22 cellular contexts compared by ENCODE assay signal in genomic region chr11:69654001-69654659, GRCh38. TPM values are rescaled to one million over a fixed set of nuclear protein-coding genes. Genes with fewer than 3 reads are reported as not detected.
DNase-seq lines count a peak whose midpoint lies in the region; ATAC-seq, FAIRE-seq and TF ChIP-seq lines count a peak whose summit lies in the region.
"Had no signal": no experiment of that assay in that cellular context is flagged by ENCODE, and none has a peak within 500 bp of the region (broad histone marks: within the 10 kb centered on the region; RNA-seq: fewer than 3 reads in every experiment).

No MANE protein-coding gene starts in this region.

- H3K36me3 ChIP-seq in hepatocyte (replicated peaks; ENCODE audit: insufficient read depth, low read depth) = no peaks in the 10 kb centered on the region
- no peaks in the 10 kb centered on the region for H3K36me3 ChIP-seq in testis (ENCODE audit: low read depth, missing control alignments)

- no peak overlapping the region for H3K4me2 ChIP-seq in hepatocyte

- no peak for TF ChIP-seq POLR2A in testis (IDR thresholded peaks at IDR 0.05)
- TF ChIP-seq POLR2A in H54 (IDR thresholded peaks at IDR 0.05; ENCODE audit: low read depth, low read length) = no peak

- H4K20me1 ChIP-seq in hepatocyte (ENCODE audit: insufficient read depth, poor library complexity, severe bottlenecking) = peaks cover 5% of the 10 kb centered on the region

- no peaks in the 10 kb centered on the region for H3K27me3 Mint-ChIP-seq in natural killer cell treated with Interleukin-12 subunit alpha and Interleukin-12 subunit beta and Interleukin-15 and Interleukin-18, amount 100 ng/mL, for 72 hours
- no peaks in the 10 kb centered on the region for H3K27me3 Mint-ChIP-seq in natural killer cell (ENCODE audit: low read depth in 2 of 2)

- H3K4me1 ChIP-seq in hepatocyte (ENCODE audit: insufficient read depth) (peaks cover 16% of the 10 kb centered on the region), testis (no peaks in the 10 kb centered on the region)

- H3K4me3 ChIP-seq in hepatocyte (no peak overlapping the region), testis (no peak overlapping the region)
- H3K4me3 ChIP-seq: adrenal gland, tibial nerve had no signal

- no peak overlapping the region for H3K4me3 Mint-ChIP-seq in natural killer cell treated with Interleukin-12 subunit alpha and Interleukin-12 subunit beta and Interleukin-15 and Interleukin-18, amount 100 ng/mL, for 72 hours
- no peak overlapping the region for H3K4me3 Mint-ChIP-seq in natural killer cell
- H3K4me3 Mint-ChIP-seq: T-helper 1 cell treated with Interleukin-12 subunit alpha and Interleukin-12 subunit beta and Interleukin-4 antibody, amounts not matched to agents 30 μg/mL and 1 μg/mL, for 36 hours had no signal

- no peak for ATAC-seq in natural killer cell treated with Interleukin-12 subunit alpha and Interleukin-12 subunit beta and Interleukin-15 and Interleukin-18, amount 100 ng/mL, for 72 hours
- no peak for ATAC-seq in natural killer cell

- no peaks in the 10 kb centered on the region for H3K9me3 ChIP-seq in hepatocyte (ENCODE audit: low read depth)
- no peaks in the 10 kb centered on the region for H3K9me3 ChIP-seq in testis
- H3K9me3 ChIP-seq: adrenal gland, tibial nerve had no signal

- H3K9me2 ChIP-seq in hepatocyte (replicated peaks; ENCODE audit: insufficient read depth) = no peaks in the 10 kb centered on the region

- no peaks in the 10 kb centered on the region for H3K9me3 Mint-ChIP-seq in natural killer cell treated with Interleukin-12 subunit alpha and Interleukin-12 subunit beta and Interleukin-15 and Interleukin-18, amount 100 ng/mL, for 72 hours
- H3K9me3 Mint-ChIP-seq in natural killer cell = no peaks in the 10 kb centered on the region
- H3K9me3 Mint-ChIP-seq: T-helper 1 cell treated with Interleukin-12 subunit alpha and Interleukin-12 subunit beta and Interleukin-4 antibody, amounts not matched to agents 30 μg/mL and 1 μg/mL, for 36 hours had no signal

- H3K27ac Mint-ChIP-seq in natural killer cell treated with Interleukin-12 subunit alpha and Interleukin-12 subunit beta and Interleukin-15 and Interleukin-18, amount 100 ng/mL, for 72 hours = no peak overlapping the region
- H3K27ac Mint-ChIP-seq in natural killer cell = no peak overlapping the region
- H3K27ac Mint-ChIP-seq: T-helper 1 cell treated with Interleukin-12 subunit alpha and Interleukin-12 subunit beta and Interleukin-4 antibody, amounts not matched to agents 30 μg/mL and 1 μg/mL, for 36 hours had no signal

- no peak for FAIRE-seq in H54 (lab: Jason Lieb, UNC)
- FAIRE-seq: G401.6 had no signal

- WGBS in hepatocyte (ENCODE audit: low lambda C conversion rate, missing lambda C conversion rate) = 91% methylated on average over 37 of the region's 38 CpGs
- 90 to 93% methylated on average over 35 to 38 of the region's 38 CpGs for WGBS in testis, 2 donors

- TF ChIP-seq CTCF in natural killer cell (IDR thresholded peaks at IDR 0.05) (no peak), hepatocyte (IDR thresholded peaks at IDR 0.05; ENCODE audit: poor library complexity) (no peak), testis (IDR thresholded peaks at IDR 0.05) (no peak)

- H3K27me3 ChIP-seq in hepatocyte (no peaks in the 10 kb centered on the region), testis (no peaks in the 10 kb centered on the region)
- H3K27me3 ChIP-seq: adrenal gland, tibial nerve had no signal

- no peaks in the 10 kb centered on the region for H3K4me1 Mint-ChIP-seq in natural killer cell treated with Interleukin-12 subunit alpha and Interleukin-12 subunit beta and Interleukin-15 and Interleukin-18, amount 100 ng/mL, for 72 hours (ENCODE audit: low read depth in 2 of 2)
- no peaks in the 10 kb centered on the region for H3K4me1 Mint-ChIP-seq in natural killer cell

- no peak overlapping the region for H2AFZ ChIP-seq in hepatocyte

- H3K79me2 ChIP-seq in hepatocyte = no peaks in the 10 kb centered on the region

- peak; percentile 58 for DNase-seq in natural killer cell treated with Interleukin-12 subunit alpha and Interleukin-12 subunit beta and Interleukin-15 and Interleukin-18, amount 100 ng/mL, for 72 hours (ENCODE audit: low spot score)
- DNase-seq in natural killer cell (no peak), NCI-H69 (lab: John Stamatoyannopoulos, UW) (peak; percentile 74), hepatocyte (ENCODE audit: low spot score) (no peak), testis (no peak), NCI-H187 (lab: John Stamatoyannopoulos, UW) (no peak), CD1c-positive myeloid dendritic cell (ENCODE audit: extremely low spot score) (no peak), H54 (ENCODE audit: insufficient read length, low spot score) (no peak)
- DNase-seq: activated CD4-positive, alpha-beta T cell treated with anti-CD3 and anti-CD28 coated beads for 48 hours; activated T-cell treated with anti-CD3 and anti-CD28 coated beads, Interleukin-2, amount 50 U/mL, for 48 hours; C1 segment of cervical spinal cord; NCI-H1694; stimulated activated CD4-positive, alpha-beta T cell treated with anti-CD3 and anti-CD28 coated beads, Interleukin-2, amount 100 ng/mL, for 24 hours; stimulated activated CD8-positive, alpha-beta memory T cell treated with anti-CD3 and anti-CD28 coated beads, Interleukin-4, amount 100 ng/mL, for 48 hours had no signal

- intact Hi-C loops in natural killer cell (cut with micrococcal nuclease) (no loop called here), testis (cut with DNase I; ENCODE audit: low total_unique reads) (no loop called here)

- peak overlapping the region; percentile 49 for H3K27ac ChIP-seq in hepatocyte
- no peak overlapping the region for H3K27ac ChIP-seq in testis
- H3K27ac ChIP-seq: tibial nerve had no signal

- H3K36me3 Mint-ChIP-seq in natural killer cell treated with Interleukin-12 subunit alpha and Interleukin-12 subunit beta and Interleukin-15 and Interleukin-18, amount 100 ng/mL, for 72 hours = no peaks in the 10 kb centered on the region
- no peaks in the 10 kb centered on the region for H3K36me3 Mint-ChIP-seq in natural killer cell

RNA-seq across cellular contexts. Expression of gene CCND1, which starts 13.2 kb away (rescaled TPM):
- under 1 TPM in 1 of 2 donors, not detected in 1; 0.67 TPM for total RNA-seq in natural killer cell treated with Interleukin-12 subunit alpha and Interleukin-12 subunit beta and Interleukin-15 and Interleukin-18, amount 100 ng/mL, for 72 hours
- total RNA-seq in natural killer cell (1 to 10 TPM; 1.4 to 2.3 (median 2.3) TPM), hepatocyte (69.6 and 80.2 TPM in 2 replicates), testis (10 to 100 TPM in 1 of 2 donors, 1 to 10 TPM in 1; 8.8 to 13.7 TPM)
- polyA plus RNA-seq in hepatocyte (81.9 and 82.9 TPM in 2 replicates), testis (ENCODE audit: insufficient read depth, low read depth, low replicate concordance) (16.4 TPM)

RNA-seq across cellular contexts. Expression of gene LTO1, which starts 21.0 kb away (rescaled TPM):
- 10 to 100 TPM; 23.4 to 37.7 TPM for total RNA-seq in natural killer cell treated with Interleukin-12 subunit alpha and Interleukin-12 subunit beta and Interleukin-15 and Interleukin-18, amount 100 ng/mL, for 72 hours
- total RNA-seq in natural killer cell (10 to 100 TPM; 23.2 to 33.5 (median 25.3) TPM), hepatocyte (13.4 and 32.9 TPM in 2 replicates), testis (10 to 100 TPM; 38.0 to 38.7 TPM)
- polyA plus RNA-seq in hepatocyte (12.6 and 19.6 TPM in 2 replicates), testis (ENCODE audit: insufficient read depth, low read depth, low replicate concordance) (27.0 TPM)

RNA-seq across cellular contexts. Expression of gene FGF19, which starts 49.7 kb away (rescaled TPM):
- not detected for total RNA-seq in natural killer cell treated with Interleukin-12 subunit alpha and Interleukin-12 subunit beta and Interleukin-15 and Interleukin-18, amount 100 ng/mL, for 72 hours
- not detected for total RNA-seq in natural killer cell
- 0.16 and 1.0 TPM in 2 replicates for total RNA-seq in hepatocyte
- not detected in 2 replicates for polyA plus RNA-seq in hepatocyte
- total RNA-seq in testis = under 1 TPM; 0.31 TPM
- polyA plus RNA-seq in testis (ENCODE audit: insufficient read depth, low read depth, low replicate concordance) = 0.37 TPM
- total RNA-seq: adrenal gland, epithelial cell of proximal tubule, kidney epithelial cell, myocyte, renal cortical epithelial cell, tibial nerve had no signal
- polyA plus RNA-seq: adrenal gland had no signal

Comparison
In these comparisons a context has a peak if more than half of its experiments do, and no peak if none do; other contexts are left out.
1. DNase-seq: peak in natural killer cell treated with Interleukin-12 subunit alpha and Interleukin-12 subunit beta and Interleukin-15 and Interleukin-18, amount 100 ng/mL, for 72 hours (single experiment) and NCI-H69 (single experiment); none in natural killer cell (single experiment), hepatocyte (single experiment), testis (single experiment), NCI-H187 (0 of 2), CD1c-positive myeloid dendritic cell (single experiment) and H54 (single experiment).